In genomic region chr10:130487562-130487961, GRCh38 we compare ENCODE assay signal across 33 cellular contexts.
"Had no signal": no experiment of that assay in that cellular context is flagged by ENCODE, and none has a peak within 500 bp of the region (broad histone marks: within the 10 kb centered on the region; RNA-seq: fewer than 3 reads in every experiment).

No MANE protein-coding gene starts in this region.

- H3K4me3 ChIP-seq: adrenal gland, body of pancreas, colonic mucosa, dorsolateral prefrontal cortex, gastroesophageal sphincter, transverse colon had no signal

- H3K36me3 Mint-ChIP-seq: activated naive CD8-positive, alpha-beta T cell treated with anti-CD3 and anti-CD28 coated beads for 36 hours; memory B cell; naive thymus-derived CD4-positive, alpha-beta T cell; stimulated activated naive B cell treated with anti-CD40 and anti-IgM and Interleukin-4, amounts not matched to agents 10 μg/mL and 1 μg/mL and 100 μg/mL, for 72 hours had no signal

- DNase-seq: activated CD4-positive, alpha-beta T cell treated with anti-CD3 and anti-CD28 coated beads for 48 hours; activated CD4-positive, alpha-beta T cell treated with anti-CD3 and anti-CD28 coated beads, Interleukin-2, amount 50 U/mL, for 48 hours; activated CD8-positive, alpha-beta memory T cell treated with anti-CD3 and anti-CD28 coated beads for 24 hours; activated CD8-positive, alpha-beta memory T cell treated with anti-CD3 and anti-CD28 coated beads, Interleukin-2, amount 50 U/mL, for 4 hours; activated naive CD4-positive, alpha-beta T cell treated with anti-CD3 and anti-CD28 coated beads for 36 hours; activated naive CD8-positive, alpha-beta T cell treated with anti-CD3 and anti-CD28 coated beads for 36 hours; activated T-cell treated with anti-CD3 and anti-CD28 coated beads, Interleukin-2, amount 50 U/mL, for 1 hour; adrenal gland; aorta; body of pancreas; cerebellar nuclear complex; colonic mucosa; effector memory CD8-positive, alpha-beta T cell; hippocampal formation; left colon; midbrain; naive thymus-derived CD4-positive, alpha-beta T cell; posterior cingulate gyrus; retina; stimulated activated CD4-positive, alpha-beta T cell treated with anti-CD3 and anti-CD28 coated beads, Interleukin-15, amount 100 ng/mL, for 24 hours; stimulated activated CD4-positive, alpha-beta T cell treated with anti-CD3 and anti-CD28 coated beads, Interleukin-2, amount 100 ng/mL, for 24 hours; stimulated activated naive B cell treated with anti-CD40 and anti-IgM and Interleukin-4, amounts not matched to agents 10 μg/mL and 1 μg/mL and 100 μg/mL, for 72 hours; T-helper 17 cell; T1000; transverse colon; WERI-Rb-1 had no signal

- H3K27ac ChIP-seq: adrenal gland, body of pancreas, colonic mucosa, dorsolateral prefrontal cortex, gastroesophageal sphincter, transverse colon, WERI-Rb-1 had no signal

- H3K36me3 ChIP-seq: adrenal gland, colonic mucosa, gastroesophageal sphincter, transverse colon, WERI-Rb-1 had no signal

- H3K4me1 Mint-ChIP-seq: activated naive CD8-positive, alpha-beta T cell treated with anti-CD3 and anti-CD28 coated beads for 36 hours; memory B cell; naive thymus-derived CD4-positive, alpha-beta T cell; stimulated activated naive B cell treated with anti-CD40 and anti-IgM and Interleukin-4, amounts not matched to agents 10 μg/mL and 1 μg/mL and 100 μg/mL, for 72 hours; T-helper 17 cell had no signal

- H3K4me1 ChIP-seq: adrenal gland, body of pancreas, colonic mucosa, gastroesophageal sphincter, transverse colon had no signal

- FAIRE-seq: endothelial cell of umbilical vein, keratinocyte, urothelium cell line had no signal

- H3K4me3 Mint-ChIP-seq: activated naive CD4-positive, alpha-beta T cell treated with anti-CD3 and anti-CD28 coated beads for 36 hours; activated naive CD8-positive, alpha-beta T cell treated with anti-CD3 and anti-CD28 coated beads for 36 hours; activated T-helper 1 cell treated with anti-CD3 and anti-CD28 coated beads, Interleukin-12 subunit alpha, Interleukin-12 subunit beta, Interleukin-2, Interleukin-4 antibody, amounts not matched to agents 30 ng/mL and 10 ng/mL and 1 ng/mL, durations not matched to agents 14 hours and 24 hours and 36 hours; effector memory CD8-positive, alpha-beta T cell; memory B cell; naive thymus-derived CD4-positive, alpha-beta T cell; stimulated activated naive B cell treated with anti-CD40 and anti-IgM and Interleukin-4, amounts not matched to agents 10 μg/mL and 1 μg/mL and 100 μg/mL, for 72 hours; T-helper 17 cell had no signal

- H3K9me3 ChIP-seq: adrenal gland, body of pancreas, colonic mucosa, gastroesophageal sphincter, transverse colon had no signal

- H3K9me3 Mint-ChIP-seq: activated naive CD4-positive, alpha-beta T cell treated with anti-CD3 and anti-CD28 coated beads for 36 hours; activated naive CD8-positive, alpha-beta T cell treated with anti-CD3 and anti-CD28 coated beads for 36 hours; activated T-helper 1 cell treated with anti-CD3 and anti-CD28 coated beads, Interleukin-12 subunit alpha, Interleukin-12 subunit beta, Interleukin-2, Interleukin-4 antibody, amounts not matched to agents 30 ng/mL and 10 ng/mL and 1 ng/mL, durations not matched to agents 14 hours and 24 hours and 36 hours; effector memory CD8-positive, alpha-beta T cell; memory B cell; naive thymus-derived CD4-positive, alpha-beta T cell had no signal

- H3K27me3 Mint-ChIP-seq: activated naive CD8-positive, alpha-beta T cell treated with anti-CD3 and anti-CD28 coated beads for 36 hours; effector memory CD8-positive, alpha-beta T cell; memory B cell; naive thymus-derived CD4-positive, alpha-beta T cell; stimulated activated naive B cell treated with anti-CD40 and anti-IgM and Interleukin-4, amounts not matched to agents 10 μg/mL and 1 μg/mL and 100 μg/mL, for 72 hours had no signal

- H3K27me3 ChIP-seq: adrenal gland, body of pancreas, colonic mucosa, transverse colon had no signal

- H3K27ac Mint-ChIP-seq: activated naive CD4-positive, alpha-beta T cell treated with anti-CD3 and anti-CD28 coated beads for 36 hours; activated naive CD8-positive, alpha-beta T cell treated with anti-CD3 and anti-CD28 coated beads for 36 hours; activated T-helper 1 cell treated with anti-CD3 and anti-CD28 coated beads, Interleukin-12 subunit alpha, Interleukin-12 subunit beta, Interleukin-2, Interleukin-4 antibody, amounts not matched to agents 30 ng/mL and 10 ng/mL and 1 ng/mL, durations not matched to agents 14 hours and 24 hours and 36 hours; effector memory CD8-positive, alpha-beta T cell; memory B cell; naive thymus-derived CD4-positive, alpha-beta T cell; stimulated activated naive B cell treated with anti-CD40 and anti-IgM and Interleukin-4, amounts not matched to agents 10 μg/mL and 1 μg/mL and 100 μg/mL, for 72 hours; T-helper 17 cell had no signal
